15 cellular contexts compared by ENCODE assay signal in the genomic region with DNA sequence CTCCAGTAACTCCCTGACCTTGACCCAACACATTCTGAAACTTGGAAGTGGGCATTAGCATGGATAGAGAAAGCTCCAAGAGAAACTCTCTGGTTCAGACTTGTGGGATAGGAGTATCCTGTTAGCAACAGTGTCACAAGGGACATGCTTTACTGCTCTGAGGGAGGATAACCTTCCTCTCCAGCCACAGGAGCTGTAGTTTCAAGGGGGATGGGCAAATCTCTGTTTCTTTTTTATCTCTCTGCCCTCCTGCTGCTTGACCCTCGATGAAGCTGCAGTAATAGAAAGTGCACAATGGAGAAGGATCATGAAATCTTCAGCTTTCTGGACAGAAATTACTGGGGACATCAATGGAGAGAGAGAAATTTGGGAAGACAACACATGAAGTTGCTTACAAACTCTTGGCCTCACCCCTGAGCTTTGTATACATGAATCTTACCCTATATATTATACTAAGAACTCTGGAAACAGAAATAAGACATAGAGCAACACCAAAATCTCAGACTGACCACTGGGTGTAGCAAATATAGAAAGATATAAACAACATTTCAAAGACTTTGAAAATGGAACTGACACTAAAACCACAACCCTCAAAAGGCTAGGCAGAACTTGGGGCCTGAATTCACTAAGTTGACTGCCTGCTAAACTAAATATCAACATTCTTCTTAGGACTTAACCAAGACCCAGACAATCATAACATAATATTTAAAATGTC.
DNase-seq lines count a peak whose midpoint lies in the region; ATAC-seq, FAIRE-seq and TF ChIP-seq lines count a peak whose summit lies in the region.
"Had no signal": no experiment of that assay in that cellular context is flagged by ENCODE, and none has a peak within 500 bp of the region (broad histone marks: within the 10 kb centered on the region; RNA-seq: fewer than 3 reads in every experiment).

No MANE protein-coding gene starts in this region.

- H3K27me3 Mint-ChIP-seq in naive thymus-derived CD8-positive, alpha-beta T cell: no peaks in the 10 kb centered on the region
- H3K27me3 Mint-ChIP-seq: stimulated activated naive CD8-positive, alpha-beta T cell treated with anti-CD3 and anti-CD28 coated beads, Interleukin-15, Interleukin-2, amounts not matched to agents 100 ng/mL and 50 ng/mL, for 24 hours had no signal

- H3K4me3 ChIP-seq in H1 (ENCODE audit: extremely low read depth in 1 of 4, insufficient read depth in 2 of 4, low read depth in 3 of 4, low read length in 4 of 4) (no peak overlapping the region), transverse colon (no peak overlapping the region), right cardiac atrium (ENCODE audit: low read length) (no peak overlapping the region)
- H3K4me3 ChIP-seq: esophagus squamous epithelium had no signal

- DNase-seq in GM18507 (ENCODE audit: extremely low spot score, insufficient read length, low read depth) (no peak), H1 (ENCODE audit: low read depth in 1 of 2, low spot score in 2 of 2) (no peak), transverse colon (no peak), right cardiac atrium (no peak), DMS79 (lab: John Stamatoyannopoulos, UW) (no peak)
- DNase-seq in naive thymus-derived CD8-positive, alpha-beta T cell: no peak
- DNase-seq: EL; esophagus squamous epithelium; KG1; NCI-H1694; stimulated activated CD4-positive, alpha-beta T cell treated with anti-CD3 and anti-CD28 coated beads, Interleukin-4, amount 100 ng/mL, for 4 hours had no signal

- H2BK12ac ChIP-seq in H1 (ENCODE audit: low read depth, low read length): no peak overlapping the region

- CTCF ChIA-PET in H1 (lab: Charles Lee; ENCODE audit: partially characterized antibody): interaction anchor here (0.9 to 1.0 kb wide), 2 partner anchors 9 to 11 kb away, joined by 3 to 4 read pairs; no protein-coding TSS in a partner anchor

- ATAC-seq in GM21423 (IDR thresholded peaks at IDR 0.05; ENCODE audit: unreplicated experiment) (peak; percentile 52), HG03064 (IDR thresholded peaks at IDR 0.05; ENCODE audit: low read depth, unreplicated experiment) (peak; percentile 58), right cardiac atrium (no peak)
- no peak for ATAC-seq in naive thymus-derived CD8-positive, alpha-beta T cell

- H3K23ac ChIP-seq in H1 (ENCODE audit: insufficient read length): no peak overlapping the region

- no peaks in the 10 kb centered on the region for H3K23me2 ChIP-seq in H1 (ENCODE audit: low read depth, low read length)

- H3K79me1 ChIP-seq in H1 (ENCODE audit: low read depth, low read length): no peaks in the 10 kb centered on the region

- no peak overlapping the region for H4K91ac ChIP-seq in H1 (replicated peaks; ENCODE audit: insufficient read length, low read length)

- no peak overlapping the region for H3K18ac ChIP-seq in H1 (ENCODE audit: extremely low read depth, low read length)

- 95% methylated on average over 1 of the region's 1 CpG; no CpG with 5 or more reads in 1 of the 2 experiments for WGBS in H1 (ENCODE audit: extremely low coverage in 1 of 2, insufficient coverage in 1 of 2, insufficient read length in 1 of 2, insufficient replicate concordance in 2 of 2, low coverage in 1 of 2, low lambda C conversion rate in 2 of 2, missing lambda C conversion rate in 1 of 2), 2 experiments
- WGBS in transverse colon (ENCODE audit: low coverage in 1 of 2), 2 donors: 62 to 63% methylated on average over 1 of the region's 1 CpG
- WGBS in right cardiac atrium: 41% methylated on average over 1 of the region's 1 CpG

- peaks cover 0 to 6% (median 0%) of the 10 kb centered on the region in 4 donors for H3K4me1 Mint-ChIP-seq in naive thymus-derived CD8-positive, alpha-beta T cell

- H3K56ac ChIP-seq in H1 (replicated peaks; ENCODE audit: insufficient read length, low read depth, low read length): no peak overlapping the region

- H2BK20ac ChIP-seq in H1 (ENCODE audit: low read length): no peak overlapping the region

- H3K27ac ChIP-seq in H1 (ENCODE audit: low read depth, low read length) (no peak overlapping the region), transverse colon (no peak overlapping the region), right cardiac atrium (ENCODE audit: low read length) (no peak overlapping the region)
- H3K27ac ChIP-seq: esophagus squamous epithelium, VCaP had no signal

- no peak overlapping the region for H3K27ac Mint-ChIP-seq in naive thymus-derived CD8-positive, alpha-beta T cell
- H3K27ac Mint-ChIP-seq: stimulated activated naive CD8-positive, alpha-beta T cell treated with anti-CD3 and anti-CD28 coated beads, Interleukin-15, Interleukin-2, amounts not matched to agents 100 ng/mL and 50 ng/mL, for 24 hours had no signal

- H2AFZ ChIP-seq in H1 (ENCODE audit: low read length): peak overlapping the region; percentile 93

- H3K79me2 ChIP-seq in H1 (ENCODE audit: control insufficient read depth in 1 of 2, insufficient read depth in 2 of 2, low read length in 2 of 2): no peaks in the 10 kb centered on the region

- no peak overlapping the region for H3K9ac ChIP-seq in H1 (replicated peaks in 1 of 4; ENCODE audit: extremely low read depth in 1 of 4, low read depth in 3 of 4, low read length in 3 of 4)

- no peak overlapping the region for H4K5ac ChIP-seq in H1 (ENCODE audit: insufficient read length, low read depth, low read length)

- H3K4me2 ChIP-seq in H1 (ENCODE audit: insufficient read depth in 1 of 2, low read depth in 2 of 2, low read length in 2 of 2): no peak overlapping the region

- H3K14ac ChIP-seq in H1 (ENCODE audit: insufficient read length): no peak overlapping the region

- H3K36me3 ChIP-seq in H1 (ENCODE audit: control insufficient read depth in 2 of 4, insufficient read depth in 4 of 4, low read length in 3 of 4) (no peaks in the 10 kb centered on the region), transverse colon (no peaks in the 10 kb centered on the region)
- H3K36me3 ChIP-seq: esophagus squamous epithelium had no signal

- in situ Hi-C loops in transverse colon (cut with MboI; ENCODE audit: low pct_ligation_motif_present in 1 of 4, low pct_unique_long_range_greater_than_20kb in 1 of 4, low sequenced_read_pairs in 3 of 4): no loop called here

- TF ChIP-seq POLR2A in H1 (IDR thresholded peaks at IDR 0.05; ENCODE audit: control extremely low read depth in 1 of 2, low read depth in 2 of 2, low read length in 2 of 2): no peak
- no peak for TF ChIP-seq POLR2A in transverse colon (IDR thresholded peaks at IDR 0.05)

- H2BK120ac ChIP-seq in H1 (replicated peaks; ENCODE audit: low read depth, low read length): no peak overlapping the region

- TF ChIP-seq EP300 in H1 (IDR thresholded peaks at IDR 0.05; ENCODE audit: borderline replicate concordance in 1 of 2, low read depth in 2 of 2, low read length in 2 of 2) (no peak), transverse colon (IDR thresholded peaks at IDR 0.05; ENCODE audit: low read depth) (no peak)

- no peak for TF ChIP-seq CTCF in H1 (IDR thresholded peaks at IDR 0.05; ENCODE audit: control extremely low read depth in 1 of 3, insufficient read depth in 1 of 3, low read depth in 1 of 3, low read length in 3 of 3)
- TF ChIP-seq CTCF in transverse colon (IDR thresholded peaks at IDR 0.05): no peak

- H4K8ac ChIP-seq in H1 (ENCODE audit: extremely low read depth, insufficient read depth, low read length): no peak overlapping the region

- H3K27me3 ChIP-seq in H1 (replicated peaks in 1 of 4; ENCODE audit: control insufficient read depth in 3 of 4, extremely low read depth in 1 of 4, insufficient read depth in 3 of 4, low read length in 3 of 4) (no peaks in the 10 kb centered on the region), transverse colon (no peaks in the 10 kb centered on the region), right cardiac atrium (ENCODE audit: control insufficient read depth, insufficient read depth) (no peaks in the 10 kb centered on the region)
- H3K27me3 ChIP-seq: esophagus squamous epithelium had no signal

- H3K9me3 ChIP-seq in H1 (ENCODE audit: insufficient read depth in 2 of 2, low read depth in 1 of 2, low read length in 1 of 2): no peaks in the 10 kb centered on the region
- no peaks in the 10 kb centered on the region for H3K9me3 ChIP-seq in transverse colon
- H3K9me3 ChIP-seq in right cardiac atrium (ENCODE audit: control insufficient read depth, low read length): no peaks in the 10 kb centered on the region
- H3K9me3 ChIP-seq: esophagus squamous epithelium had no signal

- FAIRE-seq in GM18507 (lab: Jason Lieb, UNC): peak; percentile 81
- FAIRE-seq in H1 (lab: Jason Lieb, UNC): no peak

- H3K4me1 ChIP-seq in H1 (replicated peaks in 1 of 4; ENCODE audit: control insufficient read depth in 3 of 4, insufficient read depth in 4 of 4, low read length in 3 of 4): no peaks in the 10 kb centered on the region
- H3K4me1 ChIP-seq in transverse colon: no peaks in the 10 kb centered on the region
- peaks cover 2% of the 10 kb centered on the region for H3K4me1 ChIP-seq in right cardiac atrium (ENCODE audit: control insufficient read depth, insufficient read depth, low read length)
- H3K4me1 ChIP-seq: esophagus squamous epithelium had no signal

- H3K9me3 Mint-ChIP-seq in naive thymus-derived CD8-positive, alpha-beta T cell: no peaks in the 10 kb centered on the region
- H3K9me3 Mint-ChIP-seq: stimulated activated naive CD8-positive, alpha-beta T cell treated with anti-CD3 and anti-CD28 coated beads, Interleukin-15, Interleukin-2, amounts not matched to agents 100 ng/mL and 50 ng/mL, for 24 hours had no signal

- POLR2A ChIA-PET in H1 (lab: Charles Lee; ENCODE audit: partially characterized antibody): no interaction called here
- POLR2A ChIA-PET in naive thymus-derived CD8-positive, alpha-beta T cell (lab: Charles Lee): no interaction called here

- no peak overlapping the region for H2BK15ac ChIP-seq in H1 (ENCODE audit: low read length)

- no peak overlapping the region for H2AK5ac ChIP-seq in H1 (ENCODE audit: low read depth, low read length)

- H3K36me3 Mint-ChIP-seq in naive thymus-derived CD8-positive, alpha-beta T cell: no peaks in the 10 kb centered on the region

- no peaks in the 10 kb centered on the region for H4K20me1 ChIP-seq in H1 (replicated peaks in 1 of 2; ENCODE audit: control insufficient read depth in 1 of 2, insufficient read depth in 2 of 2, low read length in 2 of 2)

- H3K4ac ChIP-seq in H1 (replicated peaks; ENCODE audit: insufficient read length, low read depth, low read length): no peak overlapping the region

- no peak overlapping the region for H3K4me3 Mint-ChIP-seq in naive thymus-derived CD8-positive, alpha-beta T cell
- H3K4me3 Mint-ChIP-seq: stimulated activated naive CD8-positive, alpha-beta T cell treated with anti-CD3 and anti-CD28 coated beads, Interleukin-15, Interleukin-2, amounts not matched to agents 100 ng/mL and 50 ng/mL, for 24 hours had no signal

- TF ChIP-seq RAD21 in H1 (IDR thresholded peaks at IDR 0.05 in 1 of 2, conservative IDR thresholded peaks at IDR 0.05 in 1 of 2; ENCODE audit: low read depth in 2 of 2, low read length in 2 of 2): no peak

- intact Hi-C loops in transverse colon (cut with DNase I; ENCODE audit: low total_unique reads) (no loop called here), right cardiac atrium (cut with DNase I) (no loop called here)

- no peak overlapping the region for H2BK5ac ChIP-seq in H1 (ENCODE audit: low read depth, low read length)

TF ChIP-seq in H1, 55 proteins besides CTCF, POLR2A, EP300 and RAD21 (continues in another document):
- TF ChIP-seq KDM4A (IDR thresholded peaks at IDR 0.05; ENCODE audit: low read depth, low read length, severe bottlenecking): no peak
- TF ChIP-seq TCF12 (IDR thresholded peaks at IDR 0.05; ENCODE audit: low read depth, low read length): no peak
- no peak for TF ChIP-seq SUZ12 (IDR thresholded peaks at IDR 0.05; ENCODE audit: low read length)

Comparison
In these comparisons a context has a peak if more than half of its experiments do, and no peak if none do; other contexts are left out.
1. ATAC-seq: peak in GM21423 (single experiment) and HG03064 (single experiment); none in naive thymus-derived CD8-positive, alpha-beta T cell (0 of 2) and right cardiac atrium (0 of 2).